In genomic region chr17:41071606-41072375, GRCh38 we compare ENCODE assay signal across 22 cellular contexts. TPM values are rescaled to one million over a fixed set of nuclear protein-coding genes. Genes with fewer than 3 reads are reported as not detected.
"Had no signal": no experiment of that assay in that cellular context is flagged by ENCODE, and none has a peak within 500 bp of the region (broad histone marks: within the 10 kb centered on the region; RNA-seq: fewer than 3 reads in every experiment).

No MANE protein-coding gene starts in this region.

- H3K4me3 Mint-ChIP-seq: activated naive CD8-positive, alpha-beta T cell treated with anti-CD3 and anti-CD28 coated beads, Interleukin-2, amount 10 ng/mL, durations not matched to agents 7 days and 5 days; activated T-helper 1 cell treated with anti-CD3 and anti-CD28 coated beads, Interleukin-12 subunit alpha, Interleukin-12 subunit beta, Interleukin-2, Interleukin-4 antibody, amounts not matched to agents 30 ng/mL and 10 ng/mL and 1 ng/mL, durations not matched to agents 14 hours and 24 hours and 36 hours; memory B cell; naive thymus-derived CD8-positive, alpha-beta T cell; stimulated activated naive CD8-positive, alpha-beta T cell treated with anti-CD3 and anti-CD28 coated beads, Interleukin-15, amount 100 ng/mL, for 72 hours; T-helper 17 cell had no signal

- H3K27ac Mint-ChIP-seq: activated naive CD8-positive, alpha-beta T cell treated with anti-CD3 and anti-CD28 coated beads, Interleukin-2, amount 10 ng/mL, durations not matched to agents 7 days and 5 days; activated T-helper 1 cell treated with anti-CD3 and anti-CD28 coated beads, Interleukin-12 subunit alpha, Interleukin-12 subunit beta, Interleukin-2, Interleukin-4 antibody, amounts not matched to agents 30 ng/mL and 10 ng/mL and 1 ng/mL, durations not matched to agents 14 hours and 24 hours and 36 hours; memory B cell; naive thymus-derived CD8-positive, alpha-beta T cell; T-helper 17 cell had no signal

- H3K36me3 ChIP-seq: esophagus squamous epithelium, neutrophil, spleen, upper lobe of left lung had no signal

- H3K4me1 ChIP-seq: esophagus squamous epithelium, spleen, testis, upper lobe of left lung had no signal

- DNase-seq: activated CD4-positive, alpha-beta T cell treated with anti-CD3 and anti-CD28 coated beads, Interleukin-2, amount 50 U/mL, for 1 hour; activated CD8-positive, alpha-beta memory T cell treated with anti-CD3 and anti-CD28 coated beads for 24 hours; activated naive CD8-positive, alpha-beta T cell treated with anti-CD3 and anti-CD28 coated beads, Interleukin-2, amount 10 ng/mL, durations not matched to agents 7 days and 5 days; anterior cingulate cortex; cerebellar nuclear complex; effector CD8-positive, alpha-beta T cell; esophagus squamous epithelium; left ventricle myocardium superior; mucosa of descending colon; naive thymus-derived CD8-positive, alpha-beta T cell; right cardiac atrium; spleen; stimulated activated naive CD8-positive, alpha-beta T cell treated with anti-CD3 and anti-CD28 coated beads, Interleukin-15, amount 100 ng/mL, for 72 hours; T-helper 17 cell; testis had no signal

- H3K9me3 Mint-ChIP-seq: activated naive CD8-positive, alpha-beta T cell treated with anti-CD3 and anti-CD28 coated beads, Interleukin-2, amount 10 ng/mL, durations not matched to agents 7 days and 5 days; activated T-helper 1 cell treated with anti-CD3 and anti-CD28 coated beads, Interleukin-12 subunit alpha, Interleukin-12 subunit beta, Interleukin-2, Interleukin-4 antibody, amounts not matched to agents 30 ng/mL and 10 ng/mL and 1 ng/mL, durations not matched to agents 14 hours and 24 hours and 36 hours; naive thymus-derived CD8-positive, alpha-beta T cell had no signal

- H3K27me3 ChIP-seq: testis, upper lobe of left lung had no signal

- H3K36me3 Mint-ChIP-seq: activated naive CD8-positive, alpha-beta T cell treated with anti-CD3 and anti-CD28 coated beads, Interleukin-2, amount 10 ng/mL, durations not matched to agents 7 days and 5 days; memory B cell; naive thymus-derived CD8-positive, alpha-beta T cell had no signal

- H3K4me1 Mint-ChIP-seq: memory B cell; stimulated activated naive CD8-positive, alpha-beta T cell treated with anti-CD3 and anti-CD28 coated beads, Interleukin-15, amount 100 ng/mL, for 72 hours had no signal

- ATAC-seq: left ventricle myocardium superior; mucosa of descending colon; naive thymus-derived CD8-positive, alpha-beta T cell; right cardiac atrium; stimulated activated naive CD8-positive, alpha-beta T cell treated with anti-CD3 and anti-CD28 coated beads, Interleukin-15, amount 100 ng/mL, for 72 hours; T-helper 17 cell had no signal

- H3K9me3 ChIP-seq: esophagus squamous epithelium, mucosa of descending colon, neutrophil, spleen, testis, upper lobe of left lung had no signal

- H3K4me3 ChIP-seq: esophagus squamous epithelium, mucosa of descending colon, spleen, testis, upper lobe of left lung had no signal

- H3K27ac ChIP-seq: esophagus squamous epithelium, neutrophil, spleen, testis, upper lobe of left lung had no signal

RNA-seq across cellular contexts. Expression of gene KRTAP2-4, which starts 6.1 kb away (rescaled TPM):
- total RNA-seq: activated naive CD8-positive, alpha-beta T cell treated with anti-CD3 and anti-CD28 coated beads, Interleukin-2, amount 10 ng/mL, durations not matched to agents 7 days and 5 days; activated T-helper 1 cell treated with anti-CD3 and anti-CD28 coated beads, Interleukin-12 subunit alpha, Interleukin-12 subunit beta, Interleukin-2, Interleukin-4 antibody, amounts not matched to agents 30 ng/mL and 10 ng/mL and 1 ng/mL, durations not matched to agents 14 hours and 24 hours and 36 hours; endothelial cell of umbilical vein; esophagus squamous epithelium; fibroblast of villous mesenchyme; kidney epithelial cell; left ventricle myocardium superior; mucosa of descending colon; naive thymus-derived CD8-positive, alpha-beta T cell; right cardiac atrium; spleen; T-helper 17 cell; testis; upper lobe of left lung had no signal
- polyA plus RNA-seq: endothelial cell of umbilical vein; naive thymus-derived CD8-positive, alpha-beta T cell; right cardiac atrium; spleen had no signal

RNA-seq across cellular contexts. Expression of gene KRTAP2-3, which starts 11.9 kb away (rescaled TPM):
- total RNA-seq: activated naive CD8-positive, alpha-beta T cell treated with anti-CD3 and anti-CD28 coated beads, Interleukin-2, amount 10 ng/mL, durations not matched to agents 7 days and 5 days; activated T-helper 1 cell treated with anti-CD3 and anti-CD28 coated beads, Interleukin-12 subunit alpha, Interleukin-12 subunit beta, Interleukin-2, Interleukin-4 antibody, amounts not matched to agents 30 ng/mL and 10 ng/mL and 1 ng/mL, durations not matched to agents 14 hours and 24 hours and 36 hours; endothelial cell of umbilical vein; esophagus squamous epithelium; fibroblast of villous mesenchyme; left ventricle myocardium superior; mucosa of descending colon; naive thymus-derived CD8-positive, alpha-beta T cell; right cardiac atrium; spleen; T-helper 17 cell; testis; upper lobe of left lung had no signal
- polyA plus RNA-seq: endothelial cell of umbilical vein; naive thymus-derived CD8-positive, alpha-beta T cell; right cardiac atrium; spleen had no signal

RNA-seq across cellular contexts. Expression of gene KRTAP4-7, which starts 12.2 kb away (rescaled TPM):
- total RNA-seq: activated naive CD8-positive, alpha-beta T cell treated with anti-CD3 and anti-CD28 coated beads, Interleukin-2, amount 10 ng/mL, durations not matched to agents 7 days and 5 days; activated T-helper 1 cell treated with anti-CD3 and anti-CD28 coated beads, Interleukin-12 subunit alpha, Interleukin-12 subunit beta, Interleukin-2, Interleukin-4 antibody, amounts not matched to agents 30 ng/mL and 10 ng/mL and 1 ng/mL, durations not matched to agents 14 hours and 24 hours and 36 hours; endothelial cell of umbilical vein; esophagus squamous epithelium; fibroblast of villous mesenchyme; kidney epithelial cell; left ventricle myocardium superior; mucosa of descending colon; naive thymus-derived CD8-positive, alpha-beta T cell; right cardiac atrium; spleen; T-helper 17 cell; testis; upper lobe of left lung had no signal
- polyA plus RNA-seq: endothelial cell of umbilical vein; naive thymus-derived CD8-positive, alpha-beta T cell; right cardiac atrium; spleen had no signal

RNA-seq across cellular contexts. Expression of gene KRTAP2-2, which starts 16.8 kb away (rescaled TPM):
- total RNA-seq: activated naive CD8-positive, alpha-beta T cell treated with anti-CD3 and anti-CD28 coated beads, Interleukin-2, amount 10 ng/mL, durations not matched to agents 7 days and 5 days; activated T-helper 1 cell treated with anti-CD3 and anti-CD28 coated beads, Interleukin-12 subunit alpha, Interleukin-12 subunit beta, Interleukin-2, Interleukin-4 antibody, amounts not matched to agents 30 ng/mL and 10 ng/mL and 1 ng/mL, durations not matched to agents 14 hours and 24 hours and 36 hours; endothelial cell of umbilical vein; esophagus squamous epithelium; fibroblast of villous mesenchyme; kidney epithelial cell; left ventricle myocardium superior; mucosa of descending colon; naive thymus-derived CD8-positive, alpha-beta T cell; right cardiac atrium; spleen; T-helper 17 cell; testis; upper lobe of left lung had no signal
- polyA plus RNA-seq: endothelial cell of umbilical vein; naive thymus-derived CD8-positive, alpha-beta T cell; right cardiac atrium; spleen had no signal

RNA-seq across cellular contexts. Expression of gene KRTAP2-1, which starts 24.7 kb away (rescaled TPM):
- total RNA-seq: activated naive CD8-positive, alpha-beta T cell treated with anti-CD3 and anti-CD28 coated beads, Interleukin-2, amount 10 ng/mL, durations not matched to agents 7 days and 5 days; activated T-helper 1 cell treated with anti-CD3 and anti-CD28 coated beads, Interleukin-12 subunit alpha, Interleukin-12 subunit beta, Interleukin-2, Interleukin-4 antibody, amounts not matched to agents 30 ng/mL and 10 ng/mL and 1 ng/mL, durations not matched to agents 14 hours and 24 hours and 36 hours; endothelial cell of umbilical vein; esophagus squamous epithelium; fibroblast of villous mesenchyme; kidney epithelial cell; left ventricle myocardium superior; mucosa of descending colon; naive thymus-derived CD8-positive, alpha-beta T cell; right cardiac atrium; spleen; T-helper 17 cell; testis; upper lobe of left lung had no signal
- polyA plus RNA-seq: endothelial cell of umbilical vein; naive thymus-derived CD8-positive, alpha-beta T cell; right cardiac atrium; spleen had no signal
